ENCODE assay signal across 10 cellular contexts in the genomic region with DNA sequence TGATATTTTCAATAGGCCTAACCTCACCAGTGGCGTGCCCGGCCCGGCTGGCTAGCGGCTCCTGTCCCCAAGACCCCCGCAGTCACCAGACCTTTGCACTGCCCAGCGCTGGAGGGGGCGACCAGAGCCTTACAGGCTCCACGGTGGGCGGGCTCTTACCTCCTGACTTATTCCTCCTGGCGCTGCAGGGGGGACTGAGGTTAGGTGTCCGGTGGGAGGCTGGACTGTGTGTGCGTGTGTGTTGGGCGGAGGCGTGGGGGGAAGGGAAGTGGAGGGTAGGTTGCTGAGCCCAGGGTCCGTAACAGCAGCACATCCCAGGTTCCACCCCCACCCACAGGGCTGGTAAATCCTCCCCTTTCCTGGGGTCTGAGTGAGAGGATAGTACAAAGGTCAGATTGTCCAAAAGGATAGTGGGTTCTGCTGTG.
DNase-seq lines count a peak whose midpoint lies in the region; TF ChIP-seq lines count a peak whose summit lies in the region.
"Had no signal": no experiment of that assay in that cellular context is flagged by ENCODE, and none has a peak within 500 bp of the region (broad histone marks: within the 10 kb centered on the region; RNA-seq: fewer than 3 reads in every experiment).

No MANE protein-coding gene starts in this region.

- H3K4me3 ChIP-seq in brain microvascular endothelial cell (ENCODE audit: low read depth, low read length), result peak overlapping the region; percentile 57

- in situ Hi-C loops in brain microvascular endothelial cell (cut with HindIII; ENCODE audit: low pct_ligation_motif_present, low sequenced_read_pairs), result no loop called here

- H3K36me3 ChIP-seq in brain microvascular endothelial cell (replicated peaks), result no peaks in the 10 kb centered on the region

- H3K27me3 ChIP-seq in brain microvascular endothelial cell (replicated peaks), result peaks cover 2% of the 10 kb centered on the region

- no peak for TF ChIP-seq CTCF in brain microvascular endothelial cell (IDR thresholded peaks at IDR 0.05; ENCODE audit: low read depth, low read length, missing control alignments)

- no peak overlapping the region for H3K27ac ChIP-seq in brain microvascular endothelial cell

- peak; percentile 53 for DNase-seq in ELF-1 (ENCODE audit: low read depth, low spot score)
- DNase-seq in brain microvascular endothelial cell, result no peak
- DNase-seq in iPS-NIHi11 (ENCODE audit: low spot score), result peak; percentile 27
- peak; percentile 81 for DNase-seq in retina
- no peak for DNase-seq in NK-92 treated with Interleukin-12 subunit alpha and Interleukin-12 subunit beta, amount 100 ng/mL, for 24 hours (lab: John Stamatoyannopoulos, UW)
- DNase-seq in activated CD4-positive, alpha-beta T cell treated with anti-CD3 and anti-CD28 coated beads, Interleukin-2, amount 50 U/mL, for 4 hours, result no peak
- no peak for DNase-seq in NCI-H1436 treated with DMSO at 0.1 percent for 48 hours (lab: John Stamatoyannopoulos, UW)
- DNase-seq in stimulated activated CD4-positive, alpha-beta T cell treated with anti-CD3 and anti-CD28 coated beads, Interleukin-1b, Interleukin-23, amount 100 ng/mL, for 48 hours, result no peak
- DNase-seq: activated naive CD4-positive, alpha-beta T cell treated with anti-CD3 and anti-CD28 coated beads, Interleukin-2, amount 10 ng/mL, durations not matched to agents 7 days and 5 days; DMS153 had no signal

Comparison
In these comparisons a context has a peak if more than half of its experiments do, and no peak if none do; other contexts are left out.
1. DNase-seq: peak in ELF-1 (single experiment), iPS-NIHi11 (single experiment) and retina (single experiment); none in brain microvascular endothelial cell (single experiment), NK-92 treated with Interleukin-12 subunit alpha and Interleukin-12 subunit beta, amount 100 ng/mL, for 24 hours (single experiment), activated CD4-positive, alpha-beta T cell treated with anti-CD3 and anti-CD28 coated beads, Interleukin-2, amount 50 U/mL, for 4 hours (0 of 2), NCI-H1436 treated with DMSO at 0.1 percent for 48 hours (single experiment) and stimulated activated CD4-positive, alpha-beta T cell treated with anti-CD3 and anti-CD28 coated beads, Interleukin-1b, Interleukin-23, amount 100 ng/mL, for 48 hours (single experiment).